ENCODE assay signal across 1 cellular context in genomic region chr10:125160856-125161569, GRCh38.
A peak's percentile ranks its signal among the peaks of the same experiment; 100 is the strongest.
TF ChIP-seq lines count a peak whose summit lies in the region.

No MANE protein-coding gene starts in this region.

TF ChIP-seq in HEK293, 187 proteins besides CTCF, POLR2A, EP300 and RAD21 (continued from another document):
- TF ChIP-seq BCL11A (tag by site-specific recombination; IDR thresholded peaks at IDR 0.05; ENCODE audit: low read depth) (no peak), ZNF174 (tag by site-specific recombination; IDR thresholded peaks at IDR 0.05) (0 out of 2 replicates have a peak, but pooled peaks have one; percentile 49), ZNF621 (tag by site-specific recombination; IDR thresholded peaks at IDR 0.05) (no peak), BCL11B (tag by site-specific recombination; IDR thresholded peaks at IDR 0.05; ENCODE audit: low read depth) (peak; percentile 49; the same call in 1 of the 2 replicates), ZSCAN16 (tag by site-specific recombination; IDR thresholded peaks at IDR 0.05) (no peak), ZNF704 (tag by site-specific recombination; IDR thresholded peaks at IDR 0.05) (no peak), ZFHX2 (tag by site-specific recombination; conservative IDR thresholded peaks at IDR 0.05) (no peak; the same call in 1 of the 2 replicates), ZBTB20 (tag by site-specific recombination; IDR thresholded peaks at IDR 0.05) (peak; percentile 82), TRIM28 (IDR thresholded peaks at IDR 0.05; ENCODE audit: borderline replicate concordance, low read length) (no peak), ZNF341 (tag by site-specific recombination; IDR thresholded peaks at IDR 0.05; ENCODE audit: low read depth) (peak; percentile 77), ZNF561 (tag by site-specific recombination; IDR thresholded peaks at IDR 0.05; ENCODE audit: borderline replicate concordance) (peak; percentile 49; the same call in 1 of the 2 replicates), ZSCAN30 (tag by site-specific recombination; IDR thresholded peaks at IDR 0.05) (peak; percentile 72; the same call in 1 of the 2 replicates), ZNF76 (tag by site-specific recombination; IDR thresholded peaks at IDR 0.05; ENCODE audit: borderline replicate concordance, low read depth) (no peak; the same call in 1 of the 2 replicates), RBAK (tag by site-specific recombination; IDR thresholded peaks at IDR 0.05) (no peak), WT1 (tag by site-specific recombination; IDR thresholded peaks at IDR 0.05) (peak; percentile 48; the same call in 1 of the 2 replicates), ZNF335 (tag by site-specific recombination; conservative IDR thresholded peaks at IDR 0.05) (peak; percentile 19; the same call in 1 of the 2 replicates), OSR2 (tag by site-specific recombination; IDR thresholded peaks at IDR 0.05) (peak; percentile 93), ZNF132 (tag by site-specific recombination; IDR thresholded peaks at IDR 0.05; ENCODE audit: borderline replicate concordance) (no peak), ZNF416 (tag by site-specific recombination; IDR thresholded peaks at IDR 0.05) (no peak), ZNF350 (tag by site-specific recombination; IDR thresholded peaks at IDR 0.05) (no peak), ZNF426 (tag by site-specific recombination; IDR thresholded peaks at IDR 0.05) (no peak), SALL2 (tag by site-specific recombination; IDR thresholded peaks at IDR 0.05; ENCODE audit: borderline replicate concordance) (no peak), ZBTB8A (tag by site-specific recombination; IDR thresholded peaks at IDR 0.05) (peak; percentile 95), ZNF302 (tag by site-specific recombination; IDR thresholded peaks at IDR 0.05; ENCODE audit: low read depth) (no peak), ZNF214 (tag by site-specific recombination; IDR thresholded peaks at IDR 0.05; ENCODE audit: borderline replicate concordance) (no peak), ZNF791 (tag by site-specific recombination; IDR thresholded peaks at IDR 0.05) (no peak), ZBTB11 (tag by site-specific recombination; conservative IDR thresholded peaks at IDR 0.05; ENCODE audit: low read depth) (no peak), PRDM1 (tag by site-specific recombination; IDR thresholded peaks at IDR 0.05) (peak; percentile 80), KLF9 (tag by site-specific recombination; IDR thresholded peaks at IDR 0.05; ENCODE audit: low read depth) (peak; percentile 54), ZNF292 (tag by site-specific recombination; IDR thresholded peaks at IDR 0.05; ENCODE audit: borderline replicate concordance, low read depth) (no peak)
- TF ChIP-seq, protein P1, sequence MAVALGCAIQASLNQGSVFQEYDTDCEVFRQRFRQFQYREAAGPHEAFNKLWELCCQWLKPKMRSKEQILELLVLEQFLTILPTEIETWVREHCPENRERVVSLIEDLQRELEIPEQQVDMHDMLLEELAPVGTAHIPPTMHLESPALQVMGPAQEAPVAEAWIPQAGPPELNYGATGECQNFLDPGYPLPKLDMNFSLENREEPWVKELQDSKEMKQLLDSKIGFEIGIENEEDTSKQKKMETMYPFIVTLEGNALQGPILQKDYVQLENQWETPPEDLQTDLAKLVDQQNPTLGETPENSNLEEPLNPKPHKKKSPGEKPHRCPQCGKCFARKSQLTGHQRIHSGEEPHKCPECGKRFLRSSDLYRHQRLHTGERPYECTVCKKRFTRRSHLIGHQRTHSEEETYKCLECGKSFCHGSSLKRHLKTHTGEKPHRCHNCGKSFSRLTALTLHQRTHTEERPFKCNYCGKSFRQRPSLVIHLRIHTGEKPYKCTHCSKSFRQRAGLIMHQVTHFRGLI (tag by site-specific recombination; IDR thresholded peaks at IDR 0.05): no peak
- TF ChIP-seq, protein P2, sequence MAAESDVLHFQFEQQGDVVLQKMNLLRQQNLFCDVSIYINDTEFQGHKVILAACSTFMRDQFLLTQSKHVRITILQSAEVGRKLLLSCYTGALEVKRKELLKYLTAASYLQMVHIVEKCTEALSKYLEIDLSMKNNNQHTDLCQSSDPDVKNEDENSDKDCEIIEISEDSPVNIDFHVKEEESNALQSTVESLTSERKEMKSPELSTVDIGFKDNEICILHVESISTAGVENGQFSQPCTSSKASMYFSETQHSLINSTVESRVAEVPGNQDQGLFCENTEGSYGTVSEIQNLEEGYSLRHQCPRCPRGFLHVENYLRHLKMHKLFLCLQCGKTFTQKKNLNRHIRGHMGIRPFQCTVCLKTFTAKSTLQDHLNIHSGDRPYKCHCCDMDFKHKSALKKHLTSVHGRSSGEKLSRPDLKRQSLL (tag by site-specific recombination; IDR thresholded peaks at IDR 0.05): peak; percentile 69; the same call in 1 of the 2 replicates
- TF ChIP-seq, protein P3, sequence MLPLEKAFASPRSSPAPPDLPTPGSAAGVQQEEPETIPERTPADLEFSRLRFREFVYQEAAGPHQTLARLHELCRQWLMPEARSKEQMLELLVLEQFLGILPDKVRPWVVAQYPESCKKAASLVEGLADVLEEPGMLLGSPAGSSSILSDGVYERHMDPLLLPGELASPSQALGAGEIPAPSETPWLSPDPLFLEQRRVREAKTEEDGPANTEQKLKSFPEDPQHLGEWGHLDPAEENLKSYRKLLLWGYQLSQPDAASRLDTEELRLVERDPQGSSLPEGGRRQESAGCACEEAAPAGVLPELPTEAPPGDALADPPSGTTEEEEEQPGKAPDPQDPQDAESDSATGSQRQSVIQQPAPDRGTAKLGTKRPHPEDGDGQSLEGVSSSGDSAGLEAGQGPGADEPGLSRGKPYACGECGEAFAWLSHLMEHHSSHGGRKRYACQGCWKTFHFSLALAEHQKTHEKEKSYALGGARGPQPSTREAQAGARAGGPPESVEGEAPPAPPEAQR (tag by site-specific recombination; IDR thresholded peaks at IDR 0.05): no peak
- TF ChIP-seq, protein P4, sequence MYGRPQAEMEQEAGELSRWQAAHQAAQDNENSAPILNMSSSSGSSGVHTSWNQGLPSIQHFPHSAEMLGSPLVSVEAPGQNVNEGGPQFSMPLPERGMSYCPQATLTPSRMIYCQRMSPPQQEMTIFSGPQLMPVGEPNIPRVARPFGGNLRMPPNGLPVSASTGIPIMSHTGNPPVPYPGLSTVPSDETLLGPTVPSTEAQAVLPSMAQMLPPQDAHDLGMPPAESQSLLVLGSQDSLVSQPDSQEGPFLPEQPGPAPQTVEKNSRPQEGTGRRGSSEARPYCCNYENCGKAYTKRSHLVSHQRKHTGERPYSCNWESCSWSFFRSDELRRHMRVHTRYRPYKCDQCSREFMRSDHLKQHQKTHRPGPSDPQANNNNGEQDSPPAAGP (tag by site-specific recombination; IDR thresholded peaks at IDR 0.05): 0 out of 2 replicates have a peak, but pooled peaks have one; percentile 44
- TF ChIP-seq, protein P5, sequence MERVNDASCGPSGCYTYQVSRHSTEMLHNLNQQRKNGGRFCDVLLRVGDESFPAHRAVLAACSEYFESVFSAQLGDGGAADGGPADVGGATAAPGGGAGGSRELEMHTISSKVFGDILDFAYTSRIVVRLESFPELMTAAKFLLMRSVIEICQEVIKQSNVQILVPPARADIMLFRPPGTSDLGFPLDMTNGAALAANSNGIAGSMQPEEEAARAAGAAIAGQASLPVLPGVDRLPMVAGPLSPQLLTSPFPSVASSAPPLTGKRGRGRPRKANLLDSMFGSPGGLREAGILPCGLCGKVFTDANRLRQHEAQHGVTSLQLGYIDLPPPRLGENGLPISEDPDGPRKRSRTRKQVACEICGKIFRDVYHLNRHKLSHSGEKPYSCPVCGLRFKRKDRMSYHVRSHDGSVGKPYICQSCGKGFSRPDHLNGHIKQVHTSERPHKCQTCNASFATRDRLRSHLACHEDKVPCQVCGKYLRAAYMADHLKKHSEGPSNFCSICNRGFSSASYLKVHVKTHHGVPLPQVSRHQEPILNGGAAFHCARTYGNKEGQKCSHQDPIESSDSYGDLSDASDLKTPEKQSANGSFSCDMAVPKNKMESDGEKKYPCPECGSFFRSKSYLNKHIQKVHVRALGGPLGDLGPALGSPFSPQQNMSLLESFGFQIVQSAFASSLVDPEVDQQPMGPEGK (tag by site-specific recombination; IDR thresholded peaks at IDR 0.05): peak; percentile 87
- TF ChIP-seq, protein P6, sequence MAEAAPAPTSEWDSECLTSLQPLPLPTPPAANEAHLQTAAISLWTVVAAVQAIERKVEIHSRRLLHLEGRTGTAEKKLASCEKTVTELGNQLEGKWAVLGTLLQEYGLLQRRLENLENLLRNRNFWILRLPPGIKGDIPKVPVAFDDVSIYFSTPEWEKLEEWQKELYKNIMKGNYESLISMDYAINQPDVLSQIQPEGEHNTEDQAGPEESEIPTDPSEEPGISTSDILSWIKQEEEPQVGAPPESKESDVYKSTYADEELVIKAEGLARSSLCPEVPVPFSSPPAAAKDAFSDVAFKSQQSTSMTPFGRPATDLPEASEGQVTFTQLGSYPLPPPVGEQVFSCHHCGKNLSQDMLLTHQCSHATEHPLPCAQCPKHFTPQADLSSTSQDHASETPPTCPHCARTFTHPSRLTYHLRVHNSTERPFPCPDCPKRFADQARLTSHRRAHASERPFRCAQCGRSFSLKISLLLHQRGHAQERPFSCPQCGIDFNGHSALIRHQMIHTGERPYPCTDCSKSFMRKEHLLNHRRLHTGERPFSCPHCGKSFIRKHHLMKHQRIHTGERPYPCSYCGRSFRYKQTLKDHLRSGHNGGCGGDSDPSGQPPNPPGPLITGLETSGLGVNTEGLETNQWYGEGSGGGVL (tag by site-specific recombination; IDR thresholded peaks at IDR 0.05): peak; percentile 69
- TF ChIP-seq, protein P7, sequence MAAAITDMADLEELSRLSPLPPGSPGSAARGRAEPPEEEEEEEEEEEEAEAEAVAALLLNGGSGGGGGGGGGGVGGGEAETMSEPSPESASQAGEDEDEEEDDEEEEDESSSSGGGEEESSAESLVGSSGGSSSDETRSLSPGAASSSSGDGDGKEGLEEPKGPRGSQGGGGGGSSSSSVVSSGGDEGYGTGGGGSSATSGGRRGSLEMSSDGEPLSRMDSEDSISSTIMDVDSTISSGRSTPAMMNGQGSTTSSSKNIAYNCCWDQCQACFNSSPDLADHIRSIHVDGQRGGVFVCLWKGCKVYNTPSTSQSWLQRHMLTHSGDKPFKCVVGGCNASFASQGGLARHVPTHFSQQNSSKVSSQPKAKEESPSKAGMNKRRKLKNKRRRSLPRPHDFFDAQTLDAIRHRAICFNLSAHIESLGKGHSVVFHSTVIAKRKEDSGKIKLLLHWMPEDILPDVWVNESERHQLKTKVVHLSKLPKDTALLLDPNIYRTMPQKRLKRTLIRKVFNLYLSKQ (tag by site-specific recombination; IDR thresholded peaks at IDR 0.05; ENCODE audit: borderline replicate concordance): no peak
